22 cellular contexts compared by ENCODE assay signal in genomic region chr3:52568066-52568465, GRCh38. TPM values are rescaled to one million over a fixed set of nuclear protein-coding genes. Genes with fewer than 3 reads are reported as not detected.
DNase-seq lines count a peak whose midpoint lies in the region; ATAC-seq and TF ChIP-seq lines count a peak whose summit lies in the region.
"Had no signal": no experiment of that assay in that cellular context is flagged by ENCODE, and none has a peak within 500 bp of the region (broad histone marks: within the 10 kb centered on the region; RNA-seq: fewer than 3 reads in every experiment).

No MANE protein-coding gene starts in this region.

- H3K27me3 ChIP-seq in Peyer's patch: no peaks in the 10 kb centered on the region
- H3K27me3 ChIP-seq: BLaER1 had no signal

- ATAC-seq in T-helper 17 cell: no peak
- peak; percentile 35 for ATAC-seq in mucosa of descending colon
- no peak for ATAC-seq in HG02588 (IDR thresholded peaks at IDR 0.05; ENCODE audit: unreplicated experiment)
- ATAC-seq: GM12878, GM23338 had no signal

- no peak overlapping the region for H3K4me3 ChIP-seq in HEK293 (ENCODE audit: low read depth, low read length)
- no peak overlapping the region for H3K4me3 ChIP-seq in mucosa of descending colon
- H3K4me3 ChIP-seq in Peyer's patch: no peak overlapping the region
- H3K4me3 ChIP-seq: BLaER1, GM12878, GM23338, HAP-1 had no signal

- POLR2A ChIA-PET in HEK293 (lab: Yijun Ruan, JAX): interaction anchor here (0.6 kb wide), 1 partner anchor 75 kb away, joined by 3 read pairs; no protein-coding TSS in a partner anchor

- CTCF ChIA-PET in HEK293 (lab: Yijun Ruan, JAX): no interaction called here

- H3K27ac Mint-ChIP-seq in T-helper 17 cell: peak overlapping the region; percentile 84
- H3K27ac Mint-ChIP-seq: CD4-positive, alpha-beta T cell; GM23338 had no signal

- H3K36me3 ChIP-seq in HEK293 (ENCODE audit: control insufficient read depth in 2 of 2, insufficient read depth in 1 of 2, low read length in 2 of 2) (peaks cover 6 to 22% of the 10 kb centered on the region in 2 experiments; a peak in 2 of 3 replicates), mucosa of descending colon (ENCODE audit: low read depth) (no peaks in the 10 kb centered on the region), Peyer's patch (peaks cover 0 to 48% (median 0%) of the 10 kb centered on the region in 3 donors)

- H3K4me1 Mint-ChIP-seq in T-helper 17 cell: peaks cover 2% of the 10 kb centered on the region
- H3K4me1 Mint-ChIP-seq: GM23338 had no signal

- H3K4me1 ChIP-seq in HEK293 (ENCODE audit: control insufficient read depth, insufficient read depth, low read length): no peaks in the 10 kb centered on the region
- no peaks in the 10 kb centered on the region for H3K4me1 ChIP-seq in mucosa of descending colon (ENCODE audit: low read depth)
- no peaks in the 10 kb centered on the region for H3K4me1 ChIP-seq in Peyer's patch
- H3K4me1 ChIP-seq: BLaER1, HAP-1 had no signal

- no peak overlapping the region for H3K4me3 Mint-ChIP-seq in T-helper 17 cell
- H3K4me3 Mint-ChIP-seq: CD4-positive, alpha-beta T cell; GM23338 had no signal

- TF ChIP-seq CTCF in C4-2B (conservative IDR thresholded peaks at IDR 0.05) (no peak), HEK293 (tag by site-specific recombination; IDR thresholded peaks at IDR 0.05) (no peak), mucosa of descending colon (IDR thresholded peaks at IDR 0.05) (no peak), Peyer's patch (IDR thresholded peaks at IDR 0.05) (no peak)

- intact Hi-C loops in mucosa of descending colon (cut with DNase I, micrococcal nuclease): no loop called here

- no peaks in the 10 kb centered on the region for H3K27me3 Mint-ChIP-seq in T-helper 17 cell
- H3K27me3 Mint-ChIP-seq: CD4-positive, alpha-beta T cell had no signal

- H3K27ac ChIP-seq in C4-2B (peak overlapping the region; percentile 25; the same call in 1 of the 2 replicates), HEK293 (ENCODE audit: extremely low read depth, low read depth, low read length) (no peak overlapping the region), Peyer's patch (no peak overlapping the region)
- H3K27ac ChIP-seq: BLaER1 had no signal

- no peak for TF ChIP-seq POLR2A in Peyer's patch (IDR thresholded peaks at IDR 0.05)

- H3K9me3 ChIP-seq in HEK293 (ENCODE audit: control insufficient read depth, insufficient read depth, low read depth, low read length): no peaks in the 10 kb centered on the region
- H3K9me3 ChIP-seq in T-helper 17 cell (ENCODE audit: control insufficient read depth, low read length, poor library complexity, severe bottlenecking): no peaks in the 10 kb centered on the region
- no peaks in the 10 kb centered on the region for H3K9me3 ChIP-seq in mucosa of descending colon
- no peaks in the 10 kb centered on the region for H3K9me3 ChIP-seq in Peyer's patch
- H3K9me3 ChIP-seq: BLaER1, HAP-1 had no signal

- DNase-seq in T-helper 17 cell (no peak), mucosa of descending colon (no peak), Peyer's patch (no peak), cortex of kidney (lab: John Stamatoyannopoulos, UW) (no peak)
- no peak for DNase-seq in activated CD4-positive, CD25-positive, alpha-beta regulatory T cell (lab: John Stamatoyannopoulos, UW)
- DNase-seq: CD4-positive, alpha-beta T cell; DMS53; KBM-7; MM.1S; NCI-H2029; NCI-H446; NCI-H524 treated with DMSO at 0.1 percent for 48 hours; NCI-H774; Right ventricle myocardium superior; RPMI8226 had no signal

- H3K36me3 Mint-ChIP-seq in T-helper 17 cell (ENCODE audit: low read depth): peaks cover 3% of the 10 kb centered on the region

TF ChIP-seq in HEK293, 187 proteins besides CTCF, POLR2A, EP300 and RAD21:
- TF ChIP-seq RBAK (tag by site-specific recombination; IDR thresholded peaks at IDR 0.05) (no peak), OSR2 (tag by site-specific recombination; IDR thresholded peaks at IDR 0.05) (no peak), GLIS1 (tag by site-specific recombination; IDR thresholded peaks at IDR 0.05) (peak; percentile 38; the same call in 1 of the 2 replicates), ZNF202 (tag by site-specific recombination; IDR thresholded peaks at IDR 0.05; ENCODE audit: borderline replicate concordance) (no peak), ZNF112 (tag by site-specific recombination; IDR thresholded peaks at IDR 0.05) (no peak)

RNA-seq across cellular contexts. Expression of gene UQCC5, which starts 31.7 kb away (rescaled TPM):
- total RNA-seq in T-helper 17 cell (1 to 10 TPM; 4.9 to 8.0 TPM), mucosa of descending colon (10 to 100 TPM; 16.1 to 18.1 (median 17.1) TPM), Peyer's patch (1 to 10 TPM; 1.7 to 7.7 (median 4.1) TPM)

RNA-seq across cellular contexts. Expression of gene NT5DC2, which starts 34.4 kb away (rescaled TPM):
- 1 to 10 TPM; 2.3 to 2.5 TPM for total RNA-seq in T-helper 17 cell
- total RNA-seq in mucosa of descending colon: 10 to 100 TPM in 2 of 3 donors, 1 to 10 TPM in 1; 5.7 to 20.2 (median 17.2) TPM
- total RNA-seq in Peyer's patch: 10 to 100 TPM in 3 of 4 donors, 1 to 10 TPM in 1; 5.1 to 17.3 (median 14.7) TPM
